Comparison of ENCODE assay signal across 10 cellular contexts in genomic region chr22:41517172-41518047, GRCh38. TPM values are rescaled to one million over a fixed set of nuclear protein-coding genes. Genes with fewer than 3 reads are reported as not detected.
DNase-seq lines count a peak whose midpoint lies in the region; ATAC-seq, FAIRE-seq and TF ChIP-seq lines count a peak whose summit lies in the region.
"Had no signal": no experiment of that assay in that cellular context is flagged by ENCODE, and none has a peak within 500 bp of the region (broad histone marks: within the 10 kb centered on the region; RNA-seq: fewer than 3 reads in every experiment).

No MANE protein-coding gene starts in this region.

- intact Hi-C loops in activated CD4-positive, alpha-beta memory T cell treated with anti-CD3 and anti-CD28 coated beads for 36 hours (cut with micrococcal nuclease): loop anchor here (2.0 kb wide), 1 partner anchor 115 kb away; no protein-coding TSS in a partner anchor
- intact Hi-C loops in esophagus muscularis mucosa (cut with DNase I): loop anchor here (2.0 to 5.0 kb wide), 2 partner anchors 35 to 115 kb away; no protein-coding TSS in a partner anchor

- H3K27ac ChIP-seq in esophagus muscularis mucosa (replicated peaks in 1 of 4): peak overlapping the region; percentile 69 to 80 (median 76)
- H3K27ac ChIP-seq: BLaER1 treated with 17β-estradiol and CSF1 and Interleukin-3, amounts not matched to agents 10 nM and 100 nM had no signal

- DNase-seq in NCI-H1417 (lab: John Stamatoyannopoulos, UW): peak; percentile 15 to 62 (median 41)
- DNase-seq in NCI-H1417 treated with DMSO at 0.1 percent for 48 hours (lab: John Stamatoyannopoulos, UW): no peak
- DNase-seq in NCI-H1694 (lab: John Stamatoyannopoulos, UW): peak; percentile 77
- DNase-seq in activated CD4-positive, alpha-beta memory T cell treated with anti-CD3 and anti-CD28 coated beads for 36 hours: peak; percentile 54
- peak; percentile 94 for DNase-seq in esophagus muscularis mucosa (ENCODE audit: extremely low spot score)
- peak; percentile 35 for DNase-seq in naive B cell
- DNase-seq in urothelium cell line (ENCODE audit: low spot score): peak; percentile 82

- peak; percentile 59 for FAIRE-seq in urothelium cell line (lab: Jason Lieb, UNC)

- H3K4me1 ChIP-seq in esophagus muscularis mucosa: peaks cover 18 to 35% (median 30%) of the 10 kb centered on the region in 4 donors
- H3K4me1 ChIP-seq: BLaER1 treated with 17β-estradiol and CSF1 and Interleukin-3, amounts not matched to agents 10 nM and 100 nM had no signal

- peak; percentile 83 to 94 (median 94) for TF ChIP-seq CTCF in esophagus muscularis mucosa (IDR thresholded peaks at IDR 0.05)

- 90% methylated on average over 13 of the region's 22 CpGs for WGBS in esophagus muscularis mucosa

- no peak for TF ChIP-seq EP300 in esophagus muscularis mucosa (IDR thresholded peaks at IDR 0.05)

- ATAC-seq in naive B cell (ENCODE audit: low read depth in 2 of 2) (no peak), GM18907 (IDR thresholded peaks at IDR 0.05; ENCODE audit: unreplicated experiment) (no peak)

- CTCF ChIA-PET in activated CD4-positive, alpha-beta memory T cell treated with anti-CD3 and anti-CD28 coated beads for 36 hours (lab: Charles Lee): interaction anchor here (0.9 to 4.8 kb wide), 13 partner anchors 10 to 151 kb away, joined by 3 to 99 read pairs (median 5); partner anchors contain the start of genes ACO2 and PHF5A

- peaks cover 7% of the 10 kb centered on the region for H3K4me1 Mint-ChIP-seq in activated CD4-positive, alpha-beta memory T cell treated with anti-CD3 and anti-CD28 coated beads for 36 hours (ENCODE audit: low read depth)
- peaks cover 4 to 15% (median 6%) of the 10 kb centered on the region in 3 donors for H3K4me1 Mint-ChIP-seq in naive B cell

- H3K4me3 Mint-ChIP-seq in activated CD4-positive, alpha-beta memory T cell treated with anti-CD3 and anti-CD28 coated beads for 36 hours: no peak overlapping the region
- H3K4me3 Mint-ChIP-seq in naive B cell: no peak overlapping the region
- H3K4me3 Mint-ChIP-seq: activated naive CD8-positive, alpha-beta T cell had no signal

- H3K4me3 ChIP-seq in esophagus muscularis mucosa: no peak overlapping the region
- H3K4me3 ChIP-seq: BLaER1 treated with 17β-estradiol and CSF1 and Interleukin-3, amounts not matched to agents 10 nM and 100 nM had no signal

- H3K27ac Mint-ChIP-seq in activated CD4-positive, alpha-beta memory T cell treated with anti-CD3 and anti-CD28 coated beads for 36 hours: peak overlapping the region; percentile 33
- H3K27ac Mint-ChIP-seq in naive B cell: peak overlapping the region in 1 of 6 donors; percentile 36
- H3K27ac Mint-ChIP-seq: activated naive CD8-positive, alpha-beta T cell had no signal

- no peaks in the 10 kb centered on the region for H3K9me3 ChIP-seq in esophagus muscularis mucosa
- H3K9me3 ChIP-seq: BLaER1 treated with 17β-estradiol and CSF1 and Interleukin-3, amounts not matched to agents 10 nM and 100 nM had no signal

- H3K36me3 Mint-ChIP-seq in activated CD4-positive, alpha-beta memory T cell treated with anti-CD3 and anti-CD28 coated beads for 36 hours: peaks cover 12% of the 10 kb centered on the region
- peaks cover 0 to 15% of the 10 kb centered on the region in 2 donors for H3K36me3 Mint-ChIP-seq in naive B cell
- H3K36me3 Mint-ChIP-seq: activated naive CD8-positive, alpha-beta T cell had no signal

- POLR2A ChIA-PET in activated CD4-positive, alpha-beta memory T cell treated with anti-CD3 and anti-CD28 coated beads for 36 hours (lab: Charles Lee): interaction anchor here (0.8 to 1.2 kb wide), 3 partner anchors 49 to 114 kb away, joined by 3 to 4 read pairs (median 3); partner anchors contain the start of genes ACO2 and PHF5A

- peaks cover 14 to 96% (median 84%) of the 10 kb centered on the region in 4 donors for H3K36me3 ChIP-seq in esophagus muscularis mucosa

- H3K9me3 Mint-ChIP-seq in activated CD4-positive, alpha-beta memory T cell treated with anti-CD3 and anti-CD28 coated beads for 36 hours: no peaks in the 10 kb centered on the region
- H3K9me3 Mint-ChIP-seq in naive B cell: no peaks in the 10 kb centered on the region

- H3K27me3 Mint-ChIP-seq in activated CD4-positive, alpha-beta memory T cell treated with anti-CD3 and anti-CD28 coated beads for 36 hours: no peaks in the 10 kb centered on the region
- no peaks in the 10 kb centered on the region for H3K27me3 Mint-ChIP-seq in naive B cell
- H3K27me3 Mint-ChIP-seq: activated naive CD8-positive, alpha-beta T cell had no signal

- TF ChIP-seq POLR2A in esophagus muscularis mucosa (IDR thresholded peaks at IDR 0.05; ENCODE audit: low read depth): no peak

- H3K27me3 ChIP-seq in esophagus muscularis mucosa: no peaks in the 10 kb centered on the region
- H3K27me3 ChIP-seq: BLaER1 treated with 17β-estradiol and CSF1 and Interleukin-3, amounts not matched to agents 10 nM and 100 nM had no signal

RNA-seq across cellular contexts. Expression of gene POLR3H, which starts 26.9 kb away (rescaled TPM):
- 10 to 100 TPM; 23.3 to 23.8 TPM for total RNA-seq in activated CD4-positive, alpha-beta memory T cell treated with anti-CD3 and anti-CD28 coated beads for 36 hours
- total RNA-seq in esophagus muscularis mucosa: 10 to 100 TPM; 20.9 to 28.2 (median 23.0) TPM
- 10 to 100 TPM; 17.9 to 27.2 (median 22.6) TPM for polyA plus RNA-seq in naive B cell (ENCODE audit: low read depth in 6 of 6)

RNA-seq across cellular contexts. Expression of gene CSDC2, which starts 43.4 kb away (rescaled TPM):
- not detected for total RNA-seq in activated CD4-positive, alpha-beta memory T cell treated with anti-CD3 and anti-CD28 coated beads for 36 hours
- 10 to 100 TPM in 1 of 4 donors, 1 to 10 TPM in 3; 2.9 to 12.4 (median 7.1) TPM for total RNA-seq in esophagus muscularis mucosa
- not detected for polyA plus RNA-seq in naive B cell (ENCODE audit: low read depth in 6 of 6)

RNA-seq across cellular contexts. Expression of gene ACO2, which starts 48.5 kb away (rescaled TPM):
- total RNA-seq in activated CD4-positive, alpha-beta memory T cell treated with anti-CD3 and anti-CD28 coated beads for 36 hours: 100 to 1,000 TPM; 103 to 105 TPM
- 100 to 1,000 TPM; 141 to 214 (median 166) TPM for total RNA-seq in esophagus muscularis mucosa
- 100 to 1,000 TPM in 3 of 6 donors, 10 to 100 TPM in 3; 88.9 to 124 (median 106) TPM for polyA plus RNA-seq in naive B cell (ENCODE audit: low read depth in 6 of 6)

RNA-seq across cellular contexts. Expression of gene PHF5A, which starts 48.9 kb away (rescaled TPM):
- 10 to 100 TPM; 55.4 to 60.0 TPM for total RNA-seq in activated CD4-positive, alpha-beta memory T cell treated with anti-CD3 and anti-CD28 coated beads for 36 hours
- 10 to 100 TPM; 36.5 to 46.1 (median 42.2) TPM for total RNA-seq in esophagus muscularis mucosa
- 10 to 100 TPM; 20.5 to 34.2 (median 26.7) TPM for polyA plus RNA-seq in naive B cell (ENCODE audit: low read depth in 6 of 6)
